Comparison of ENCODE assay signal across 12 cellular contexts in the genomic region with DNA sequence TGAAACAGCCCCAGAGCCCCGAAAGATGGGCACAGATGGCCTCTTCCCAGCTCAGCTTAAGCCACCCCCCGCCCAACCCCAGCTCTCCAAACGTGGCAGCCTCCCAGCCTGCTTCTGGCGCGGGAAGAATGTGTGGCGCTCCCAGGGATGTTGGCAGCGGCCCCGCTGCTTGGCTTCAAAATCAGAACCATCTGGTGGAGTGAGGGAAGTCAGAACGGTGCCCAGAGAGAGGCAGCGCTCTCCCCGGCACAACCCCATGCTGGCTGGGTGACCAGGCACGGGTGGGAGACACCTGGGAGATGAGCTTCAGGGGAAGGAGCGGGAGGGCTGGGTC.
A peak's percentile ranks its signal among the peaks of the same experiment; 100 is the strongest.
DNase-seq lines count a peak whose midpoint lies in the region; ATAC-seq, FAIRE-seq and TF ChIP-seq lines count a peak whose summit lies in the region.
"Had no signal": no experiment of that assay in that cellular context is flagged by ENCODE, and none has a peak within 500 bp of the region (broad histone marks: within the 10 kb centered on the region; RNA-seq: fewer than 3 reads in every experiment).

No MANE protein-coding gene starts in this region.

- peak overlapping the region; percentile 71 for H2AFZ ChIP-seq in GM23248
- H2AFZ ChIP-seq in astrocyte (ENCODE audit: low read depth, low read length): peak overlapping the region; percentile 27
- H2AFZ ChIP-seq in PC-9: no peak overlapping the region

- peaks cover 11% of the 10 kb centered on the region for H3K36me3 Mint-ChIP-seq in astrocyte (ENCODE audit: low read depth, unreplicated experiment)
- H3K36me3 Mint-ChIP-seq in activated CD8-positive, alpha-beta memory T cell treated with anti-CD3 and anti-CD28 coated beads, Interleukin-2, amount 10 ng/mL, durations not matched to agents 7 days and 5 days: no peaks in the 10 kb centered on the region
- H3K36me3 Mint-ChIP-seq: stimulated activated effector memory CD8-positive, alpha-beta T cell treated with anti-CD3 and anti-CD28 coated beads, Interleukin-12 subunit alpha, Interleukin-12 subunit beta, amount 100 ng/mL, for 72 hours had no signal

- no peaks in the 10 kb centered on the region for H3K4me1 Mint-ChIP-seq in astrocyte (ENCODE audit: low read depth, unreplicated experiment)
- no peaks in the 10 kb centered on the region for H3K4me1 Mint-ChIP-seq in activated CD8-positive, alpha-beta memory T cell treated with anti-CD3 and anti-CD28 coated beads, Interleukin-2, amount 10 ng/mL, durations not matched to agents 7 days and 5 days
- H3K4me1 Mint-ChIP-seq: stimulated activated effector memory CD8-positive, alpha-beta T cell treated with anti-CD3 and anti-CD28 coated beads, Interleukin-12 subunit alpha, Interleukin-12 subunit beta, amount 100 ng/mL, for 72 hours had no signal

- H3K36me3 ChIP-seq in GM23248 (ENCODE audit: low read depth): no peaks in the 10 kb centered on the region
- no peaks in the 10 kb centered on the region for H3K36me3 ChIP-seq in astrocyte (ENCODE audit: insufficient read depth, low read length)
- H3K36me3 ChIP-seq in PC-9 (ENCODE audit: low read depth): no peaks in the 10 kb centered on the region
- H3K36me3 ChIP-seq: cardiac muscle cell had no signal

- peaks cover 12% of the 10 kb centered on the region for H3K4me1 ChIP-seq in GM23248 (ENCODE audit: insufficient read depth)
- H3K4me1 ChIP-seq in astrocyte (ENCODE audit: insufficient read depth, low read length): peaks cover 9% of the 10 kb centered on the region
- no peaks in the 10 kb centered on the region for H3K4me1 ChIP-seq in PC-9 (replicated peaks; ENCODE audit: insufficient read depth)

- H3K4me3 Mint-ChIP-seq in astrocyte (ENCODE audit: unreplicated experiment): no peak overlapping the region
- no peak overlapping the region for H3K4me3 Mint-ChIP-seq in activated CD8-positive, alpha-beta memory T cell treated with anti-CD3 and anti-CD28 coated beads, Interleukin-2, amount 10 ng/mL, durations not matched to agents 7 days and 5 days
- H3K4me3 Mint-ChIP-seq: H9; stimulated activated effector memory CD8-positive, alpha-beta T cell treated with anti-CD3 and anti-CD28 coated beads, Interleukin-12 subunit alpha, Interleukin-12 subunit beta, amount 100 ng/mL, for 72 hours had no signal

- CTCF ChIA-PET in PC-9 (lab: Charles Lee): no interaction called here
- CTCF ChIA-PET in activated CD8-positive, alpha-beta memory T cell treated with anti-CD3 and anti-CD28 coated beads, Interleukin-2, amount 10 ng/mL, durations not matched to agents 7 days and 5 days (lab: Charles Lee): no interaction called here

- H3K9ac ChIP-seq in GM23248 (peak overlapping the region; percentile 69), astrocyte (ENCODE audit: low read length) (peak overlapping the region; percentile 27)

- WGBS in GM23248 (ENCODE audit: low coverage in 1 of 2, low lambda C conversion rate in 2 of 2, missing lambda C conversion rate in 2 of 2), 2 experiments: 4% methylated on average over 13 of the region's 13 CpGs

- ATAC-seq in GM19463 (IDR thresholded peaks at IDR 0.05; ENCODE audit: unreplicated experiment): no peak
- ATAC-seq in activated CD8-positive, alpha-beta memory T cell treated with anti-CD3 and anti-CD28 coated beads, Interleukin-2, amount 10 ng/mL, durations not matched to agents 7 days and 5 days: no peak
- ATAC-seq: stimulated activated effector memory CD8-positive, alpha-beta T cell treated with anti-CD3 and anti-CD28 coated beads, Interleukin-12 subunit alpha, Interleukin-12 subunit beta, amount 100 ng/mL, for 72 hours had no signal

- in situ Hi-C loops in GM23248 (cut with MboI): no loop called here

- H3F3A ChIP-seq in GM23248 (ENCODE audit: insufficient read depth): no peaks in the 10 kb centered on the region
- no peaks in the 10 kb centered on the region for H3F3A ChIP-seq in PC-9 (ENCODE audit: insufficient read depth, low read depth)

- intact Hi-C loops in PC-9 (cut with micrococcal nuclease; ENCODE audit: unreplicated experiment): no loop called here

- H3K4me3 ChIP-seq in GM23248 (0 out of 2 replicates have a peak overlapping the region, but pooled peaks have one; percentile 32), astrocyte (ENCODE audit: insufficient read depth, low read depth, low read length) (no peak overlapping the region), skin epidermis (no peak overlapping the region), PC-9 (no peak overlapping the region)
- H3K4me3 ChIP-seq: cardiac muscle cell had no signal

- H3K9me3 Mint-ChIP-seq in astrocyte (ENCODE audit: unreplicated experiment): no peaks in the 10 kb centered on the region
- no peaks in the 10 kb centered on the region for H3K9me3 Mint-ChIP-seq in activated CD8-positive, alpha-beta memory T cell treated with anti-CD3 and anti-CD28 coated beads, Interleukin-2, amount 10 ng/mL, durations not matched to agents 7 days and 5 days (ENCODE audit: low read depth)
- H3K9me3 Mint-ChIP-seq: H9; stimulated activated effector memory CD8-positive, alpha-beta T cell treated with anti-CD3 and anti-CD28 coated beads, Interleukin-12 subunit alpha, Interleukin-12 subunit beta, amount 100 ng/mL, for 72 hours had no signal

- H3K79me2 ChIP-seq in GM23248 (ENCODE audit: insufficient read depth) (no peaks in the 10 kb centered on the region), astrocyte (ENCODE audit: insufficient read depth, low read length) (no peaks in the 10 kb centered on the region), PC-9 (ENCODE audit: low read depth) (no peaks in the 10 kb centered on the region)

- DNase-seq in GM23248: peak; percentile 96
- peak; percentile 78 for DNase-seq in astrocyte (ENCODE audit: low read depth)
- peak in 50 of 51 donors; percentile 13 to 88 (median 73) for DNase-seq in hypothalamus (lab: John Stamatoyannopoulos, UW)
- no peak for DNase-seq in PC-9
- DNase-seq in activated CD8-positive, alpha-beta memory T cell treated with anti-CD3 and anti-CD28 coated beads, Interleukin-2, amount 10 ng/mL, durations not matched to agents 7 days and 5 days: no peak
- DNase-seq in H4 (ENCODE audit: low spot score): no peak
- DNase-seq: H9 had no signal

- H4K20me1 ChIP-seq in GM23248 (ENCODE audit: insufficient read depth): no peaks in the 10 kb centered on the region
- no peaks in the 10 kb centered on the region for H4K20me1 ChIP-seq in astrocyte (ENCODE audit: insufficient read depth, low read length)
- H4K20me1 ChIP-seq in PC-9 (ENCODE audit: insufficient read depth): no peaks in the 10 kb centered on the region

- POLR2A ChIA-PET in PC-9 (lab: Charles Lee; ENCODE audit: unreplicated experiment): no interaction called here

- no peak for FAIRE-seq in astrocyte (lab: Jason Lieb, UNC)
- FAIRE-seq: TTC549 had no signal

- no peak overlapping the region for H3K27ac Mint-ChIP-seq in astrocyte (ENCODE audit: unreplicated experiment)
- no peak overlapping the region for H3K27ac Mint-ChIP-seq in activated CD8-positive, alpha-beta memory T cell treated with anti-CD3 and anti-CD28 coated beads, Interleukin-2, amount 10 ng/mL, durations not matched to agents 7 days and 5 days
- H3K27ac Mint-ChIP-seq: stimulated activated effector memory CD8-positive, alpha-beta T cell treated with anti-CD3 and anti-CD28 coated beads, Interleukin-12 subunit alpha, Interleukin-12 subunit beta, amount 100 ng/mL, for 72 hours had no signal

- peak overlapping the region; percentile 33 for H3K27ac ChIP-seq in GM23248
- H3K27ac ChIP-seq in astrocyte (ENCODE audit: low read depth, low read length): no peak overlapping the region
- peak overlapping the region in 12 of 21 experiments; percentile 17 to 67 (median 51) for H3K27ac ChIP-seq in skin epidermis
- H3K27ac ChIP-seq in PC-9: no peak overlapping the region
- H3K27ac ChIP-seq: cardiac muscle cell had no signal

- no peaks in the 10 kb centered on the region for H3K9me3 ChIP-seq in GM23248 (ENCODE audit: low read depth)
- H3K9me3 ChIP-seq in astrocyte (ENCODE audit: insufficient read depth, low read depth, low read length): no peaks in the 10 kb centered on the region
- no peaks in the 10 kb centered on the region for H3K9me3 ChIP-seq in PC-9 (ENCODE audit: insufficient read depth, low read depth)

- H3K27me3 ChIP-seq in GM23248 (replicated peaks; ENCODE audit: insufficient read depth): no peaks in the 10 kb centered on the region
- H3K27me3 ChIP-seq in astrocyte (ENCODE audit: insufficient read depth, low read length): no peaks in the 10 kb centered on the region
- H3K27me3 ChIP-seq in PC-9 (ENCODE audit: insufficient read depth, low read depth): peaks cover 37% of the 10 kb centered on the region
- H3K27me3 ChIP-seq: cardiac muscle cell had no signal

- no TSS peak for BruUV-seq in PC-9 (replicated peaks; lab: Mats Ljungman, UMichigan)

- H3K9me2 ChIP-seq in GM23248 (ENCODE audit: insufficient read depth): no peaks in the 10 kb centered on the region
- no peaks in the 10 kb centered on the region for H3K9me2 ChIP-seq in PC-9 (ENCODE audit: insufficient read depth)

- TF ChIP-seq CTCF in astrocyte (IDR thresholded peaks at IDR 0.05; ENCODE audit: insufficient read depth, low read depth, low read length): no peak
- no peak for TF ChIP-seq CTCF in PC-9 (conservative IDR thresholded peaks at IDR 0.05)

- H3K4me2 ChIP-seq in GM23248 (ENCODE audit: unreplicated experiment) (peak overlapping the region; percentile 48), astrocyte (ENCODE audit: low read length) (peak overlapping the region; percentile 56), PC-9 (no peak overlapping the region)

- H3K27me3 Mint-ChIP-seq in astrocyte (ENCODE audit: low read depth, unreplicated experiment): peaks cover 6% of the 10 kb centered on the region
- no peaks in the 10 kb centered on the region for H3K27me3 Mint-ChIP-seq in activated CD8-positive, alpha-beta memory T cell treated with anti-CD3 and anti-CD28 coated beads, Interleukin-2, amount 10 ng/mL, durations not matched to agents 7 days and 5 days

Comparison
In these comparisons a context has a peak if more than half of its experiments do, and no peak if none do; other contexts are left out.
1. DNase-seq: peak in GM23248 (single experiment), astrocyte (single experiment) and hypothalamus (50 of 51); none in PC-9 (0 of 2), activated CD8-positive, alpha-beta memory T cell treated with anti-CD3 and anti-CD28 coated beads, Interleukin-2, amount 10 ng/mL, durations not matched to agents 7 days and 5 days (single experiment) and H4 (single experiment).
2. H3K27ac ChIP-seq: peak in GM23248 (single experiment) and skin epidermis (12 of 21); none in astrocyte (single experiment) and PC-9 (single experiment).